8 cellular contexts compared by ENCODE assay signal in the genomic region with DNA sequence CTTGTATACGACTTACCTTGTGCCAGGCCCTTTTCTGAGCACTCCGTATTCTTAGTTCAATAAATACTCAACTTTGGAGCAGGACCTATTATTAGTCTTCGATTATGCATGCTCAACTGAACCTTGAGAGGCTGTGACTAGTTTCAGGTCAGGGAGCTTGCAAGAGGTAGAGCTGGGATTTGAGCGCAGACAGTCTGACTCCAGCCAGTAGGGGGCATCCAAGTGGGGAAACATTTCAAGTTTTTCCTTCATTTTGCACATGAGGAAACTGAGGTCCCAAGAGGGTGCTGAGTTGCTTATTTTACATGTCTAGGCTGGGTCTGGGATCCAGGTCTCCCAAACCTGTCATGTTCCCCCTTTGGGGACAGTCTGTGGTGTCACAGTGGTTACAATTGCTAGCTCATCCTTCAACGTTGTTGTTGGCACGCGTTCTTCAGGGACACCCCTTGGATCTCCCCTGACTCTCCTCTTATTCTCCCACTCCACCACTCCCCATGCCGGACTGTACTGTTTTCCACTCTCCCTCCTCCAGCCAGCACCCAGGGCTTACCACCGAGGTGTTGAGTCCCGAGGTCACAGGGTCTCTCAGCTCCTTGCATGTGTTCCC. TPM values are rescaled to one million over a fixed set of nuclear protein-coding genes. Genes with fewer than 3 reads are reported as not detected.
DNase-seq lines count a peak whose midpoint lies in the region; ATAC-seq, FAIRE-seq and TF ChIP-seq lines count a peak whose summit lies in the region.

No MANE protein-coding gene starts in this region.

- POLR2A ChIA-PET in GM12878 (lab: Charles Lee), result interaction anchor here (1.0 to 3.9 kb wide), 5 partner anchors 25 to 79 kb away, joined by 3 to 28 read pairs (median 3); partner anchors contain the start of gene CCDC22
- POLR2A ChIA-PET in naive thymus-derived CD8-positive, alpha-beta T cell (lab: Charles Lee), result interaction anchor here (2.9 kb wide), 1 partner anchor 76 kb away, joined by 17 read pairs; the partner anchor contains the start of gene PPP1R3F

- WGBS in GM12878 (ENCODE audit: insufficient coverage, insufficient replicate concordance, low lambda C conversion rate, missing lambda C conversion rate), result 48% methylated on average over 9 of the region's 10 CpGs

- no peak overlapping the region for H3K27ac ChIP-seq in GM12878 (ENCODE audit: control insufficient read depth, insufficient read depth)

- H3K9me3 ChIP-seq in GM12878 (replicated peaks; ENCODE audit: control insufficient read depth, insufficient read depth, low read length), result no peaks in the 10 kb centered on the region

- intact Hi-C loops in GM12878 (cut with micrococcal nuclease; ENCODE audit: unreplicated experiment), result loop anchor here (5.0 kb wide), 1 partner anchor 44 kb away; the partner anchor contains the start of gene CCDC22

- peak; percentile 30; the same call in 1 of the 2 replicates for TF ChIP-seq RAD21 in GM12878 (IDR thresholded peaks at IDR 0.05; ENCODE audit: insufficient read depth, low read depth, low read length)

- no peak overlapping the region for H3K4me3 ChIP-seq in GM12878

- TF ChIP-seq CTCF in GM12878 (IDR thresholded peaks at IDR 0.05 in 2 of 3, conservative IDR thresholded peaks at IDR 0.05 in 1 of 3; ENCODE audit: control insufficient read depth in 2 of 3, extremely low read depth in 1 of 3, insufficient read depth in 1 of 3, low read depth in 3 of 3, low read length in 3 of 3), result peak; percentile 50 to 68 (median 57)

- H3K36me3 Mint-ChIP-seq in naive thymus-derived CD8-positive, alpha-beta T cell, result peaks cover 0 to 6% (median 0%) of the 10 kb centered on the region in 3 donors

- TF ChIP-seq POLR2A in GM12878 (IDR thresholded peaks at IDR 0.05; ENCODE audit: low read depth, low read length), result no peak

- peak; percentile 56 for FAIRE-seq in GM12878 (lab: Jason Lieb, UNC)

- in situ Hi-C loops in GM12878 (cut with MboI), result loop anchor here (5.0 kb wide), 1 partner anchor 74 kb away; the partner anchor contains the start of gene PPP1R3F

- H3K9ac ChIP-seq in GM12878 (ENCODE audit: control insufficient read depth, insufficient read depth, low read length), result no peak overlapping the region

- no peaks in the 10 kb centered on the region for H3K9me3 Mint-ChIP-seq in naive thymus-derived CD8-positive, alpha-beta T cell

- BruUV-seq in GM12878 (replicated peaks; lab: Mats Ljungman, UMichigan), result no TSS peak

- H4K20me1 ChIP-seq in GM12878 (ENCODE audit: control insufficient read depth, insufficient read depth), result no peaks in the 10 kb centered on the region

- TF ChIP-seq EP300 in GM12878 (IDR thresholded peaks at IDR 0.05; ENCODE audit: borderline replicate concordance in 1 of 2, control insufficient read depth in 1 of 2, low read depth in 2 of 2, low read length in 2 of 2), result no peak

- peak; percentile 66 for DNase-seq in activated effector memory CD4-positive, alpha-beta T cell treated with anti-CD3 and anti-CD28 coated beads, Interleukin-2, amount 50 U/mL, for 16 hours
- no peak for DNase-seq in activated effector memory CD4-positive, alpha-beta T cell treated with Interleukin-2 at 50 U/mL for 16 hours
- peak; percentile 58 for DNase-seq in NCI-H2227 (lab: John Stamatoyannopoulos, UW; ENCODE audit: unreplicated experiment)
- DNase-seq in GM12878 (ENCODE audit: low read depth, low spot score), result no peak
- DNase-seq in naive thymus-derived CD8-positive, alpha-beta T cell, result no peak
- DNase-seq in activated CD8-positive, alpha-beta memory T cell treated with anti-CD3 and anti-CD28 coated beads, Interleukin-2, amount 50 U/mL, for 48 hours, result no peak

- peaks cover 12 to 33% (median 26%) of the 10 kb centered on the region in 4 donors for H3K4me1 Mint-ChIP-seq in naive thymus-derived CD8-positive, alpha-beta T cell

- H3K4me1 ChIP-seq in GM12878 (ENCODE audit: control insufficient read depth, insufficient read depth, low read length), result peaks cover 3% of the 10 kb centered on the region; the same call in 1 of the 2 replicates

- no peak overlapping the region for H3K4me2 ChIP-seq in GM12878 (ENCODE audit: control insufficient read depth, insufficient read depth)

- H3K27me3 ChIP-seq in GM12878 (replicated peaks in 1 of 2; ENCODE audit: control insufficient read depth in 2 of 2, insufficient read depth in 2 of 2, low read length in 1 of 2), result no peaks in the 10 kb centered on the region

- H3K36me3 ChIP-seq in GM12878 (ENCODE audit: control insufficient read depth in 2 of 2, insufficient read depth in 2 of 2, low read length in 1 of 2), result no peaks in the 10 kb centered on the region

- RAD21 ChIA-PET in GM12878 (lab: Charles Lee; ENCODE audit: unreplicated experiment), result interaction anchor here (0.8 to 1.9 kb wide), 9 partner anchors 21 to 641 kb away, joined by 3 to 11 read pairs (median 4); no protein-coding TSS in a partner anchor

- peak overlapping the region in 9 of 10 donors; percentile 14 to 66 (median 50) for H3K4me3 Mint-ChIP-seq in naive thymus-derived CD8-positive, alpha-beta T cell

- CTCF ChIA-PET in GM12878 (lab: Yijun Ruan, JAX), result interaction anchor here (0.6 to 5.8 kb wide), 30 partner anchors 9 to 731 kb away, joined by 3 to 57 read pairs (median 4); partner anchors contain the start of genes FOXP3, PLP2 and PPP1R3F

- no peaks in the 10 kb centered on the region for H3K27me3 Mint-ChIP-seq in naive thymus-derived CD8-positive, alpha-beta T cell

- no peak for ATAC-seq in GM12878
- ATAC-seq in naive thymus-derived CD8-positive, alpha-beta T cell, result no peak
- no peak for ATAC-seq in GM19467 (IDR thresholded peaks at IDR 0.05; ENCODE audit: unreplicated experiment)
- no peak for ATAC-seq in HG03469 (IDR thresholded peaks at IDR 0.05; ENCODE audit: unreplicated experiment)

- H3K27ac Mint-ChIP-seq in naive thymus-derived CD8-positive, alpha-beta T cell, result peak overlapping the region in 3 of 10 donors; percentile 14 to 49 (median 36)

- SMC1A ChIA-PET in GM12878 (lab: Charles Lee; ENCODE audit: uncharacterized antibody, unreplicated experiment), result interaction anchor here (0.7 to 2.9 kb wide), 9 partner anchors 15 to 78 kb away, joined by 3 to 9 read pairs (median 4); partner anchors contain the start of gene CCDC22

- no peak overlapping the region for H2AFZ ChIP-seq in GM12878 (ENCODE audit: control insufficient read depth, low read depth, low read length)

- H3K79me2 ChIP-seq in GM12878 (ENCODE audit: control insufficient read depth, insufficient read depth, low read length), result no peaks in the 10 kb centered on the region; the same call in 1 of the 2 replicates

RNA-seq across cellular contexts. Expression of gene PRICKLE3, which starts 6.7 kb away (rescaled TPM):
- 25.0 and 32.7 TPM in 2 replicates for total RNA-seq in GM12878 (2013; cell fraction: nucleolus; rRNA removed)
- total RNA-seq in GM12878 (2014; rRNA removed), result 7.0 and 12.2 TPM in 2 replicates
- 3.3 and 4.9 TPM in 2 replicates for total RNA-seq in GM12878 (2014; rRNA removed; fragmentation: Illumina TruSeq; extraction: Trizol)
- total RNA-seq in GM12878 (2021), result 16.8 and 17.4 TPM in 2 replicates
- 4.8 TPM for polyA plus RNA-seq in GM12878 (2011; ENCODE audit: low read depth)
- 2.7 and 6.4 TPM in 2 replicates for polyA plus RNA-seq in GM12878 (2011; rRNA removed)
- polyA plus RNA-seq in GM12878 (2011; cell fraction: cytosol; rRNA removed), result 9.4 and 9.5 TPM in 2 replicates
- polyA plus RNA-seq in GM12878 (2011; cell fraction: nucleus; rRNA removed), result 28.4 and 35.8 TPM in 2 replicates
- polyA plus RNA-seq in GM12878 (2012), result 10.1 and 13.5 TPM in 2 replicates
- 2.3 and 6.0 TPM in 2 replicates for polyA plus RNA-seq in GM12878 (2014; fragmentation: Illumina TruSeq; extraction: Trizol)
- under 1 TPM; 0.69 to 0.88 TPM for polyA plus RNA-seq in GM12878 (2014; fragmentation: Nextera tagmentation; extraction: Ambion mirVana)
- 16.1 and 16.5 TPM in 2 replicates for polyA plus RNA-seq in GM12878 (2014; rRNA removed)
- 1 to 10 TPM; 8.7 to 9.1 TPM for polyA plus RNA-seq in GM12878 (2016; fragmentation: Nextera tagmentation; extraction: Ambion mirVana)
- polyA minus RNA-seq in GM12878 (2011; rRNA and poly(A)+ RNA removed), result 5.8 and 9.8 TPM in 2 replicates
- 6.4 and 8.0 TPM in 2 replicates for polyA minus RNA-seq in GM12878 (2011; cell fraction: cytosol; rRNA and poly(A)+ RNA removed)
- polyA minus RNA-seq in GM12878 (2011; cell fraction: nucleus; rRNA and poly(A)+ RNA removed), result 8.9 and 12.0 TPM in 2 replicates
- 10 to 100 TPM in 1 of 2 experiments, 1 to 10 TPM in 1; 8.5 to 10.1 TPM for total RNA-seq in naive thymus-derived CD8-positive, alpha-beta T cell
- polyA plus RNA-seq in naive thymus-derived CD8-positive, alpha-beta T cell, result 1 to 10 TPM; 1.3 to 2.9 (median 2.0) TPM

RNA-seq across cellular contexts. Expression of gene SYP, which starts 7.2 kb away (rescaled TPM):
- total RNA-seq in GM12878 (2013; cell fraction: nucleolus; rRNA removed), result 0.81 and 1.5 TPM in 2 replicates
- total RNA-seq in GM12878 (2014; rRNA removed), result 0.68 and 0.76 TPM in 2 replicates
- total RNA-seq in GM12878 (2014; rRNA removed; fragmentation: Illumina TruSeq; extraction: Trizol), result 0.81 and 1.0 TPM in 2 replicates
- total RNA-seq in GM12878 (2021), result 0.48 and 0.49 TPM in 2 replicates
- polyA plus RNA-seq in GM12878 (2011; ENCODE audit: low read depth), result 0.28 TPM
- 0.85 and 0.87 TPM in 2 replicates for polyA plus RNA-seq in GM12878 (2011; rRNA removed)
- 0.58 and 0.99 TPM in 2 replicates for polyA plus RNA-seq in GM12878 (2011; cell fraction: cytosol; rRNA removed)
- polyA plus RNA-seq in GM12878 (2011; cell fraction: nucleus; rRNA removed), result 0.84 and 0.88 TPM in 2 replicates
- polyA plus RNA-seq in GM12878 (2012), result 0.77 and 0.85 TPM in 2 replicates
- polyA plus RNA-seq in GM12878 (2014; fragmentation: Illumina TruSeq; extraction: Trizol), result 0.68 and 0.86 TPM in 2 replicates
- under 1 TPM; 0.34 to 0.47 TPM for polyA plus RNA-seq in GM12878 (2014; fragmentation: Nextera tagmentation; extraction: Ambion mirVana)
- polyA plus RNA-seq in GM12878 (2014; rRNA removed), result 1.2 and 1.7 TPM in 2 replicates
- 1 to 10 TPM; 1.0 to 1.1 TPM for polyA plus RNA-seq in GM12878 (2016; fragmentation: Nextera tagmentation; extraction: Ambion mirVana)
- 0.31 TPM in 1 of 2 replicates, not detected in the other for polyA minus RNA-seq in GM12878 (2011; rRNA and poly(A)+ RNA removed)
- polyA minus RNA-seq in GM12878 (2011; cell fraction: cytosol; rRNA and poly(A)+ RNA removed), result not detected in 2 replicates
- polyA minus RNA-seq in GM12878 (2011; cell fraction: nucleus; rRNA and poly(A)+ RNA removed), result 0.12 and 0.86 TPM in 2 replicates
- total RNA-seq in naive thymus-derived CD8-positive, alpha-beta T cell, result under 1 TPM; 0.34 to 0.58 TPM
- polyA plus RNA-seq in naive thymus-derived CD8-positive, alpha-beta T cell, result under 1 TPM; 0.27 to 0.41 (median 0.40) TPM

RNA-seq across cellular contexts. Expression of gene PLP2, which starts 21.1 kb away (rescaled TPM):
- 7.7 and 9.1 TPM in 2 replicates for total RNA-seq in GM12878 (2013; cell fraction: nucleolus; rRNA removed)
- total RNA-seq in GM12878 (2014; rRNA removed), result 51.8 and 56.6 TPM in 2 replicates
- total RNA-seq in GM12878 (2014; rRNA removed; fragmentation: Illumina TruSeq; extraction: Trizol), result 55.8 and 60.1 TPM in 2 replicates
- 102 and 106 TPM in 2 replicates for total RNA-seq in GM12878 (2021)
- 49.7 TPM for polyA plus RNA-seq in GM12878 (2011; ENCODE audit: low read depth)
- polyA plus RNA-seq in GM12878 (2011; rRNA removed), result 62.3 and 78.2 TPM in 2 replicates
- polyA plus RNA-seq in GM12878 (2011; cell fraction: cytosol; rRNA removed), result 127 and 185 TPM in 2 replicates
- 30.0 and 31.8 TPM in 2 replicates for polyA plus RNA-seq in GM12878 (2011; cell fraction: nucleus; rRNA removed)
- 65.2 and 77.1 TPM in 2 replicates for polyA plus RNA-seq in GM12878 (2012)
- 149 and 177 TPM in 2 replicates for polyA plus RNA-seq in GM12878 (2014; fragmentation: Illumina TruSeq; extraction: Trizol)
- polyA plus RNA-seq in GM12878 (2014; fragmentation: Nextera tagmentation; extraction: Ambion mirVana), result 100 to 1,000 TPM; 100 to 140 TPM
- polyA plus RNA-seq in GM12878 (2014; rRNA removed), result 71.0 and 74.8 TPM in 2 replicates
- 100 to 1,000 TPM in 1 of 2 experiments, 10 to 100 TPM in 1; 98.3 to 101 TPM for polyA plus RNA-seq in GM12878 (2016; fragmentation: Nextera tagmentation; extraction: Ambion mirVana)
- 54.6 and 67.8 TPM in 2 replicates for polyA minus RNA-seq in GM12878 (2011; rRNA and poly(A)+ RNA removed)
- polyA minus RNA-seq in GM12878 (2011; cell fraction: cytosol; rRNA and poly(A)+ RNA removed), result 28.3 and 31.3 TPM in 2 replicates
- polyA minus RNA-seq in GM12878 (2011; cell fraction: nucleus; rRNA and poly(A)+ RNA removed), result 6.3 and 10.2 TPM in 2 replicates
- total RNA-seq in naive thymus-derived CD8-positive, alpha-beta T cell, result 1 to 10 TPM; 6.4 to 6.7 TPM
- 100 to 1,000 TPM; 117 to 141 (median 119) TPM for polyA plus RNA-seq in naive thymus-derived CD8-positive, alpha-beta T cell

RNA-seq across cellular contexts. Expression of gene MAGIX, which starts 30.3 kb away (rescaled TPM):
- total RNA-seq in GM12878 (2013; cell fraction: nucleolus; rRNA removed), result 0.59 and 1.2 TPM in 2 replicates
- 1.3 and 2.5 TPM in 2 replicates for total RNA-seq in GM12878 (2014; rRNA removed)
- 0.09 and 0.18 TPM in 2 replicates for total RNA-seq in GM12878 (2014; rRNA removed; fragmentation: Illumina TruSeq; extraction: Trizol)
- total RNA-seq in GM12878 (2021), result 0.66 and 1.3 TPM in 2 replicates
- 0.18 TPM for polyA plus RNA-seq in GM12878 (2011; ENCODE audit: low read depth)
- polyA plus RNA-seq in GM12878 (2011; rRNA removed), result 0.30 and 0.33 TPM in 2 replicates
- 0.96 and 1.1 TPM in 2 replicates for polyA plus RNA-seq in GM12878 (2011; cell fraction: cytosol; rRNA removed)
- 0.81 and 1.1 TPM in 2 replicates for polyA plus RNA-seq in GM12878 (2011; cell fraction: nucleus; rRNA removed)
- 0.44 and 0.54 TPM in 2 replicates for polyA plus RNA-seq in GM12878 (2012)
- polyA plus RNA-seq in GM12878 (2014; fragmentation: Illumina TruSeq; extraction: Trizol), result 0.31 TPM in 1 of 2 replicates, not detected in the other
- under 1 TPM; 0.03 to 0.09 TPM for polyA plus RNA-seq in GM12878 (2014; fragmentation: Nextera tagmentation; extraction: Ambion mirVana)
- polyA plus RNA-seq in GM12878 (2014; rRNA removed), result 1.4 and 2.0 TPM in 2 replicates
- 1 to 10 TPM; 1.4 to 1.8 TPM for polyA plus RNA-seq in GM12878 (2016; fragmentation: Nextera tagmentation; extraction: Ambion mirVana)
- 0.66 and 1.2 TPM in 2 replicates for polyA minus RNA-seq in GM12878 (2011; rRNA and poly(A)+ RNA removed)
- polyA minus RNA-seq in GM12878 (2011; cell fraction: cytosol; rRNA and poly(A)+ RNA removed), result 0.40 TPM in 1 of 2 replicates, not detected in the other
- 1.3 and 1.6 TPM in 2 replicates for polyA minus RNA-seq in GM12878 (2011; cell fraction: nucleus; rRNA and poly(A)+ RNA removed)
- total RNA-seq in naive thymus-derived CD8-positive, alpha-beta T cell, result 1 to 10 TPM in 1 of 2 experiments, under 1 TPM in 1; 0.96 to 1.2 TPM
- under 1 TPM; 0.52 to 0.77 (median 0.71) TPM for polyA plus RNA-seq in naive thymus-derived CD8-positive, alpha-beta T cell

RNA-seq across cellular contexts. Expression of gene CACNA1F, which starts 40.3 kb away (rescaled TPM):
- 0.92 and 1.6 TPM in 2 replicates for total RNA-seq in GM12878 (2013; cell fraction: nucleolus; rRNA removed)
- total RNA-seq in GM12878 (2014; rRNA removed) (not detected in 2 replicates), GM12878 (2014; rRNA removed; fragmentation: Illumina TruSeq; extraction: Trizol) (not detected in 2 replicates), GM12878 (2021) (0.05 TPM in 2 replicates)
- polyA plus RNA-seq in GM12878 (2011; ENCODE audit: low read depth), result 0.43 TPM
- polyA plus RNA-seq in GM12878 (2011; rRNA removed) (0.03 and 0.19 TPM in 2 replicates), GM12878 (2014; fragmentation: Illumina TruSeq; extraction: Trizol) (0.01 TPM in 1 of 2 replicates, not detected in the other), GM12878 (2014; fragmentation: Nextera tagmentation; extraction: Ambion mirVana) (not detected), GM12878 (2014; rRNA removed) (0.04 and 0.13 TPM in 2 replicates), GM12878 (2016; fragmentation: Nextera tagmentation; extraction: Ambion mirVana) (under 1 TPM in 1 of 2 experiments, not detected in 1; 0.32 TPM)
- 0.06 and 0.08 TPM in 2 replicates for polyA plus RNA-seq in GM12878 (2011; cell fraction: cytosol; rRNA removed)
- polyA plus RNA-seq in GM12878 (2011; cell fraction: nucleus; rRNA removed), result 0.86 and 1.4 TPM in 2 replicates
- 0.18 and 0.27 TPM in 2 replicates for polyA plus RNA-seq in GM12878 (2012)
- 0.10 and 0.29 TPM in 2 replicates for polyA minus RNA-seq in GM12878 (2011; rRNA and poly(A)+ RNA removed)
- polyA minus RNA-seq in GM12878 (2011; cell fraction: cytosol; rRNA and poly(A)+ RNA removed), result not detected in 2 replicates
- polyA minus RNA-seq in GM12878 (2011; cell fraction: nucleus; rRNA and poly(A)+ RNA removed), result 0.24 TPM in 1 of 2 replicates, not detected in the other
- 1 to 10 TPM; 3.6 to 3.8 TPM for total RNA-seq in naive thymus-derived CD8-positive, alpha-beta T cell
- under 1 TPM in 1 of 3 donors, not detected in 2; 0.02 TPM for polyA plus RNA-seq in naive thymus-derived CD8-positive, alpha-beta T cell

Comparison
In these comparisons a context has a peak if more than half of its experiments do, and no peak if none do; other contexts are left out.
1. DNase-seq: peak in activated effector memory CD4-positive, alpha-beta T cell treated with anti-CD3 and anti-CD28 coated beads, Interleukin-2, amount 50 U/mL, for 16 hours (single experiment) and NCI-H2227 (single experiment); none in activated effector memory CD4-positive, alpha-beta T cell treated with Interleukin-2 at 50 U/mL for 16 hours (single experiment), GM12878 (single experiment), naive thymus-derived CD8-positive, alpha-beta T cell (0 of 10) and activated CD8-positive, alpha-beta memory T cell treated with anti-CD3 and anti-CD28 coated beads, Interleukin-2, amount 50 U/mL, for 48 hours (single experiment).